Comparison of ENCODE assay signal across 8 cellular contexts in the genomic region with DNA sequence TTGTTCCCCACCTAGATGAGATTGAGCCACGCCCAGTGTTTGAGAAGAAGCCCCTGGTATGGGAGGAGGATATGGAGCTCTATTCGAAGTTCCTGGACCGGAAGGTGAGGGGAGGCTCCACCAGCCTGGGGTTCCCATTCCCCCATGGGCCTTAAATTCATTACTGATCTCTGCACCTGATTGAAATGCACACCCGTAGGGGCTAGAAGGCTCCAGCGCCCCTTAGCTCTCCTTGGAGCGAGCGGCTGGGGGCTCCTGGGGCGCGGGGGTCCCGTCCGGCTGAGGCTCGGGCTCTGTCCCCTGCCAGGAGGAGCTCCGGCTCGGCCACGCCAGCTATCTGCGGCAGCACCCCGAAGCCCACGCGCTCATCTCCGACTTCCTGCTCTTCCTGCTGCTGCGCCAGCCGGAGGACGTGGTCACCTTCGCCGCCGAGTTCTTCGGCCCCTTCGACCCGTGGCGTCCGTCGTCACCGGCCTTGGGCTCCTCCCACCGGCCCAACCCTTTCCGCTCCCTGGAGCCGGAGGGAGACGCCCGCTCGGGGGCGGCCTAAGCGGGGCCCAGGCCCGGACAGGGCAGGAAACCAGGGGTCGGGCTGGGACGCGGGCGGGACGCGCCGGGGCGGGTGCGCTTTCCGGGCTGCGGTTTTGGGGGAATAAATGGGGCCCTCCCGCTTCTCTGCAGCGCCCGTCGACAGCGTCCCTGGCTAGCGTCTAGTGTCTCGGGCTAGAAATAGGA. TPM values are rescaled to one million over a fixed set of nuclear protein-coding genes. Genes with fewer than 3 reads are reported as not detected.
DNase-seq lines count a peak whose midpoint lies in the region; TF ChIP-seq lines count a peak whose summit lies in the region.

No MANE protein-coding gene starts in this region.

- DNase-seq in HCEC 1CT (peak; percentile 60), NCI-H69 (lab: John Stamatoyannopoulos, UW) (peak; percentile 51), epithelial cell of proximal tubule (ENCODE audit: low read depth) (no peak), NCI-H2227 treated with DMSO at 0.1 percent for 48 hours (lab: John Stamatoyannopoulos, UW) (no peak)
- peak; percentile 87 for DNase-seq in activated CD8-positive, alpha-beta memory T cell treated with anti-CD3 and anti-CD28 coated beads, Interleukin-2, amount 50 U/mL, for 48 hours
- DNase-seq in stimulated activated CD8-positive, alpha-beta memory T cell treated with anti-CD3 and anti-CD28 coated beads, Interleukin-7, amount 100 ng/mL, for 4 hours (ENCODE audit: low read depth in 2 of 2) = peak; percentile 40 to 72

- H3K9me3 ChIP-seq in muscle layer of duodenum (ENCODE audit: control insufficient read depth in 1 of 2, low read length in 2 of 2) = peaks cover 0 to 6% of the 10 kb centered on the region in 2 donors

- H3K27me3 ChIP-seq in muscle layer of duodenum (ENCODE audit: low read depth, low read length) = no peaks in the 10 kb centered on the region

- H3K4me3 ChIP-seq in GM08714 (ENCODE audit: low read length) (peak overlapping the region; percentile 58; the same call in 1 of the 2 replicates), epithelial cell of proximal tubule (ENCODE audit: low read depth, low read length) (peak overlapping the region; percentile 66), muscle layer of duodenum (ENCODE audit: low read depth in 1 of 2, low read length in 2 of 2) (peak overlapping the region; percentile 57 to 60)

- H3K36me3 ChIP-seq in muscle layer of duodenum (ENCODE audit: control insufficient read depth in 1 of 2, insufficient read depth in 2 of 2, low read length in 2 of 2) = no peaks in the 10 kb centered on the region

- H3K4me1 ChIP-seq in muscle layer of duodenum (ENCODE audit: control insufficient read depth in 1 of 2, insufficient read depth in 2 of 2, low read length in 2 of 2) = peaks cover 3 to 12% of the 10 kb centered on the region in 2 donors

- no peak for TF ChIP-seq CTCF in epithelial cell of proximal tubule (conservative IDR thresholded peaks at IDR 0.05; ENCODE audit: low read depth, low read length)

- H3K27ac ChIP-seq in muscle layer of duodenum (ENCODE audit: low read length) = peak overlapping the region; percentile 87

RNA-seq across cellular contexts. Expression of a gene that starts 10.9 kb away (rescaled TPM):
- total RNA-seq in epithelial cell of proximal tubule = not detected in 2 replicates

RNA-seq across cellular contexts. Expression of a gene that starts 14.5 kb away (rescaled TPM):
- total RNA-seq in epithelial cell of proximal tubule = 0.22 TPM in 1 of 2 replicates, not detected in the other

RNA-seq across cellular contexts. Expression of a gene that starts 32.1 kb away (rescaled TPM):
- total RNA-seq in epithelial cell of proximal tubule = 49.0 and 65.5 TPM in 2 replicates

RNA-seq across cellular contexts. Expression of a gene that starts 51.3 kb away (rescaled TPM):
- not detected in 2 replicates for total RNA-seq in epithelial cell of proximal tubule

Comparison
In these comparisons a context has a peak if more than half of its experiments do, and no peak if none do; other contexts are left out.
1. DNase-seq: peak in HCEC 1CT (single experiment), NCI-H69 (single experiment), activated CD8-positive, alpha-beta memory T cell treated with anti-CD3 and anti-CD28 coated beads, Interleukin-2, amount 50 U/mL, for 48 hours (single experiment) and stimulated activated CD8-positive, alpha-beta memory T cell treated with anti-CD3 and anti-CD28 coated beads, Interleukin-7, amount 100 ng/mL, for 4 hours (2 of 2); none in epithelial cell of proximal tubule (single experiment) and NCI-H2227 treated with DMSO at 0.1 percent for 48 hours (single experiment).
2. Peak in every context shown above with its lines, with median percentiles within 50 percentile points of each other: H3K4me3 ChIP-seq.